ENCODE assay signal across 13 cellular contexts in genomic region chr11:1834132-1834610, GRCh38. TPM values are rescaled to one million over a fixed set of nuclear protein-coding genes. Genes with fewer than 3 reads are reported as not detected.
DNase-seq lines count a peak whose midpoint lies in the region; ATAC-seq, FAIRE-seq and TF ChIP-seq lines count a peak whose summit lies in the region.
"Had no signal": no experiment of that assay in that cellular context is flagged by ENCODE, and none has a peak within 500 bp of the region (broad histone marks: within the 10 kb centered on the region; RNA-seq: fewer than 3 reads in every experiment).

No MANE protein-coding gene starts in this region.

- H3K9me3 ChIP-seq in neural progenitor cell (ENCODE audit: low read depth): no peaks in the 10 kb centered on the region
- H3K9me3 ChIP-seq: BE2C had no signal

- H3K4me3 ChIP-seq in bronchial epithelial cell (ENCODE audit: low read depth, low read length) (peak overlapping the region; percentile 32), neural progenitor cell (no peak overlapping the region)

- H3K36me3 ChIP-seq in bronchial epithelial cell (ENCODE audit: control insufficient read depth, insufficient read depth, low read length) (no peaks in the 10 kb centered on the region), neural progenitor cell (no peaks in the 10 kb centered on the region)
- H3K36me3 ChIP-seq: BE2C had no signal

- no peaks in the 10 kb centered on the region for H3K9me3 Mint-ChIP-seq in neural progenitor cell

- no peak overlapping the region for H3K27ac ChIP-seq in neural progenitor cell
- H3K27ac ChIP-seq: parathyroid adenoma, VCaP had no signal

- H3K4me2 ChIP-seq in neural progenitor cell: no peak overlapping the region

- H3K27me3 Mint-ChIP-seq in neural progenitor cell (ENCODE audit: insufficient read depth, low read depth): peaks cover 9% of the 10 kb centered on the region

- H2AFZ ChIP-seq in neural progenitor cell (replicated peaks): no peak overlapping the region
- H2AFZ ChIP-seq: parathyroid adenoma had no signal

- peak; percentile 70 for DNase-seq in DMS53 (lab: John Stamatoyannopoulos, UW)
- DNase-seq in bronchial epithelial cell (ENCODE audit: low read depth): peak; percentile 92
- DNase-seq in neural progenitor cell (ENCODE audit: low spot score): no peak
- DNase-seq in activated CD4-positive, alpha-beta T cell treated with anti-CD3 and anti-CD28 coated beads for 48 hours: no peak
- DNase-seq: BE2C, GOT3, NCI-H2171 treated with DMSO at 0.1 percent for 48 hours, SHP77 had no signal

- peak overlapping the region; percentile 30 for H3K4me3 Mint-ChIP-seq in neural progenitor cell

- H3K4me1 Mint-ChIP-seq in neural progenitor cell: peaks cover 16% of the 10 kb centered on the region

- peaks cover 20% of the 10 kb centered on the region for H3K4me1 ChIP-seq in neural progenitor cell
- H3K4me1 ChIP-seq: BE2C, parathyroid adenoma had no signal

- no peaks in the 10 kb centered on the region for H3F3A ChIP-seq in neural progenitor cell (ENCODE audit: low read depth)

- H3K27ac Mint-ChIP-seq in neural progenitor cell: no peak overlapping the region

- TF ChIP-seq CTCF in bronchial epithelial cell (IDR thresholded peaks at IDR 0.05; ENCODE audit: insufficient read depth, low read length, severe bottlenecking) (no peak), neural progenitor cell (IDR thresholded peaks at IDR 0.05) (no peak)

- no peaks in the 10 kb centered on the region for H4K20me1 ChIP-seq in neural progenitor cell (ENCODE audit: low read depth)

- H3K9ac ChIP-seq in neural progenitor cell: no peak overlapping the region
- H3K9ac ChIP-seq: parathyroid adenoma had no signal

- no peaks in the 10 kb centered on the region for H3K36me3 Mint-ChIP-seq in neural progenitor cell

- H3K27me3 ChIP-seq in bronchial epithelial cell (ENCODE audit: control insufficient read depth, insufficient read depth, low read length) (no peaks in the 10 kb centered on the region), neural progenitor cell (no peaks in the 10 kb centered on the region)
- H3K27me3 ChIP-seq: BE2C had no signal

- H3K79me2 ChIP-seq in neural progenitor cell (ENCODE audit: low read depth): no peaks in the 10 kb centered on the region
- H3K79me2 ChIP-seq: parathyroid adenoma had no signal

- ATAC-seq in GM21619 (IDR thresholded peaks at IDR 0.05; ENCODE audit: unreplicated experiment): no peak
- ATAC-seq in HG02981 (IDR thresholded peaks at IDR 0.05; ENCODE audit: unreplicated experiment): no peak

- peak; percentile 98 for FAIRE-seq in bronchial epithelial cell (lab: Jason Lieb, UNC)
- FAIRE-seq: endothelial cell of umbilical vein had no signal

RNA-seq across cellular contexts. Expression of gene SYT8, which starts 0.6 kb away (rescaled TPM):
- 0.53 and 1.5 TPM in 2 replicates for total RNA-seq in bronchial epithelial cell
- total RNA-seq in neural progenitor cell (ENCODE audit: low replicate concordance): not detected in 2 replicates
- total RNA-seq: endothelial cell of umbilical vein had no signal

RNA-seq across cellular contexts. Expression of gene TNNI2, which starts 4.6 kb away (rescaled TPM):
- 0.26 TPM in 1 of 2 replicates, not detected in the other for total RNA-seq in bronchial epithelial cell
- 1.2 and 2.6 TPM in 2 replicates for total RNA-seq in neural progenitor cell (ENCODE audit: low replicate concordance)
- total RNA-seq: endothelial cell of umbilical vein had no signal

RNA-seq across cellular contexts. Expression of gene LSP1, which starts 18.7 kb away (rescaled TPM):
- total RNA-seq in bronchial epithelial cell: 0.26 TPM in 2 replicates
- total RNA-seq in neural progenitor cell (ENCODE audit: low replicate concordance): not detected in 2 replicates
- total RNA-seq: endothelial cell of umbilical vein had no signal

RNA-seq across cellular contexts. Expression of gene PRR33, which starts 57.5 kb away (rescaled TPM):
- not detected in 2 replicates for total RNA-seq in bronchial epithelial cell
- total RNA-seq in neural progenitor cell (ENCODE audit: low replicate concordance): not detected in 2 replicates
- total RNA-seq: endothelial cell of umbilical vein had no signal

Comparison
In these comparisons a context has a peak if more than half of its experiments do, and no peak if none do; other contexts are left out.
1. DNase-seq: peak in DMS53 (single experiment) and bronchial epithelial cell (single experiment); none in neural progenitor cell (single experiment) and activated CD4-positive, alpha-beta T cell treated with anti-CD3 and anti-CD28 coated beads for 48 hours (single experiment).